In the genomic region with DNA sequence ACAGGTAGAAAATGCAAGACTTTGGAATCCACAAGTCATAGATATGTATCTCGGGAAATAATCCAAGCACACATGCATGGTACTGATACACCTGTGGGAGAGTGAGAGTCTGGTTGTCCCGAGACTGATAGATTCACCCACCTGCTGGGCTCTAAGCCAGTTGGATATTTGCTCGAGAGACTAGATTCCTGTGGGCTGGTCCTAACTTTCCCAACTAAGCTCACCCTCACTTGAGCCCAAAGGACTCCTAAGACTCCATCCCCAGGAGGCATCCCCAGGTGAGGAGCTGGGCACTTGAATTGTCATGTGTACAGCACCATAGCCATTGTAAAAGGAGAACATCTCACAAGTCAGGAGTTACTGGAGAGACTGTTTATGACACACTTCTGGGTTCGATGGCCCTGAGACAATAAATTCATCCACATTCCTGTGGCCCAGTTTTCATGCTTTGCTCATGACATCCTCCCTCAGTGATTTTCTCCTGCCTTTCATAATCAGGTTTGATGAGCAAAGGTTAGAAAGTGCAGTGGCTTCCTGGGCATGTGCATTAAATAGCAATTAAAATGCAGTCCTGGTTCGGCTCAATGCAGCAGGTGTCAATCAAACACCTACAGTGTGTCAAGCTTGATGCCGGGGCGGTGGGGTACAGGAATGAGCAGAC, we compare ENCODE assay signal across 17 cellular contexts. TPM values are rescaled to one million over a fixed set of nuclear protein-coding genes. Genes with fewer than 3 reads are reported as not detected.
DNase-seq lines count a peak whose midpoint lies in the region; ATAC-seq and TF ChIP-seq lines count a peak whose summit lies in the region.
"Had no signal": no experiment of that assay in that cellular context is flagged by ENCODE, and none has a peak within 500 bp of the region (broad histone marks: within the 10 kb centered on the region; RNA-seq: fewer than 3 reads in every experiment).

No MANE protein-coding gene starts in this region.

- in situ Hi-C loops in astrocyte of the spinal cord (cut with HindIII; ENCODE audit: low sequenced_read_pairs) = no loop called here

- DNase-seq in Right ventricle myocardium inferior (ENCODE audit: missing footprints) = peak; percentile 50
- DNase-seq in left cardiac atrium = no peak
- peak; percentile 29 for DNase-seq in astrocyte of the spinal cord (ENCODE audit: low read depth, low spot score)
- DNase-seq in kidney epithelial cell (ENCODE audit: low read depth) = peak; percentile 72
- DNase-seq in NCI-H446 (lab: John Stamatoyannopoulos, UW) = no peak
- no peak for DNase-seq in mesothelial cell of epicardium (ENCODE audit: low spot score in 2 of 2, unreplicated experiment in 2 of 2)
- no peak for DNase-seq in cerebellar nuclear complex (lab: John Stamatoyannopoulos, UW)
- DNase-seq: 8988T, DMS79 treated with DMSO at 0.1 percent for 48 hours, Kasumi-1, NCI-H2171, testis had no signal

- H3K36me3 ChIP-seq in kidney epithelial cell (ENCODE audit: control insufficient read depth, insufficient read depth, low read length) = no peaks in the 10 kb centered on the region
- H3K36me3 ChIP-seq: right atrium auricular region had no signal

- H3K36me3 Mint-ChIP-seq in mesothelial cell of epicardium = no peaks in the 10 kb centered on the region

- H3K9me3 Mint-ChIP-seq in mesothelial cell of epicardium = no peaks in the 10 kb centered on the region
- H3K9me3 Mint-ChIP-seq: dendritic cell treated with granulocyte-macrophage colony-stimulating factor and Interleukin-4, amounts not matched to agents 40 ng/mL and 50 ng/mL, for 4 days had no signal

- no peak overlapping the region for H3K27ac Mint-ChIP-seq in mesothelial cell of epicardium
- H3K27ac Mint-ChIP-seq: activated naive CD8-positive, alpha-beta T cell; dendritic cell treated with granulocyte-macrophage colony-stimulating factor and Interleukin-4, amounts not matched to agents 40 ng/mL and 50 ng/mL, for 4 days had no signal

- TF ChIP-seq CTCF in astrocyte of the spinal cord (IDR thresholded peaks at IDR 0.05; ENCODE audit: low read depth, low read length) (no peak), kidney epithelial cell (IDR thresholded peaks at IDR 0.05; ENCODE audit: insufficient read depth, low read length, poor library complexity, severe bottlenecking) (no peak), mesothelial cell of epicardium (IDR thresholded peaks at IDR 0.05; ENCODE audit: unreplicated experiment) (no peak)

- no peaks in the 10 kb centered on the region for H3K27me3 ChIP-seq in kidney epithelial cell (ENCODE audit: control insufficient read depth, insufficient read depth, low read length)
- H3K27me3 ChIP-seq: right atrium auricular region, testis had no signal

- no peaks in the 10 kb centered on the region for H3K27me3 Mint-ChIP-seq in mesothelial cell of epicardium (ENCODE audit: low read depth)

- intact Hi-C loops in Right ventricle myocardium inferior (cut with DNase I) (no loop called here), left cardiac atrium (cut with DNase I) (no loop called here)

- ATAC-seq in Right ventricle myocardium inferior (no peak), left cardiac atrium (no peak), HG02938 (IDR thresholded peaks at IDR 0.05; ENCODE audit: unreplicated experiment) (no peak)

- no peaks in the 10 kb centered on the region for H3K4me1 Mint-ChIP-seq in mesothelial cell of epicardium

- no peak overlapping the region for H3K4me3 Mint-ChIP-seq in mesothelial cell of epicardium
- H3K4me3 Mint-ChIP-seq: activated naive CD8-positive, alpha-beta T cell; dendritic cell treated with granulocyte-macrophage colony-stimulating factor and Interleukin-4, amounts not matched to agents 40 ng/mL and 50 ng/mL, for 4 days had no signal

- H3K4me3 ChIP-seq in astrocyte of the spinal cord (ENCODE audit: low read depth, low read length) (no peak overlapping the region), kidney epithelial cell (ENCODE audit: low read depth, low read length) (no peak overlapping the region)
- H3K4me3 ChIP-seq: right atrium auricular region, testis had no signal

RNA-seq across cellular contexts. Expression of a gene that starts 18.1 kb away (rescaled TPM):
- total RNA-seq in Right ventricle myocardium inferior (3.2 TPM), left cardiac atrium (1 to 10 TPM; 1.9 to 3.4 TPM), kidney epithelial cell (4.7 and 6.1 TPM in 2 replicates), mesothelial cell of epicardium (3.5 to 4.8 TPM (median 3.9 TPM) in 3 replicates)
- total RNA-seq: mononuclear cell had no signal

Comparison
In these comparisons a context has a peak if more than half of its experiments do, and no peak if none do; other contexts are left out.
1. DNase-seq: peak in Right ventricle myocardium inferior (single experiment), astrocyte of the spinal cord (single experiment) and kidney epithelial cell (single experiment); none in left cardiac atrium (single experiment), NCI-H446 (0 of 2), mesothelial cell of epicardium (0 of 2) and cerebellar nuclear complex (0 of 2).